Comparison of ENCODE assay signal across 8 cellular contexts in the genomic region with DNA sequence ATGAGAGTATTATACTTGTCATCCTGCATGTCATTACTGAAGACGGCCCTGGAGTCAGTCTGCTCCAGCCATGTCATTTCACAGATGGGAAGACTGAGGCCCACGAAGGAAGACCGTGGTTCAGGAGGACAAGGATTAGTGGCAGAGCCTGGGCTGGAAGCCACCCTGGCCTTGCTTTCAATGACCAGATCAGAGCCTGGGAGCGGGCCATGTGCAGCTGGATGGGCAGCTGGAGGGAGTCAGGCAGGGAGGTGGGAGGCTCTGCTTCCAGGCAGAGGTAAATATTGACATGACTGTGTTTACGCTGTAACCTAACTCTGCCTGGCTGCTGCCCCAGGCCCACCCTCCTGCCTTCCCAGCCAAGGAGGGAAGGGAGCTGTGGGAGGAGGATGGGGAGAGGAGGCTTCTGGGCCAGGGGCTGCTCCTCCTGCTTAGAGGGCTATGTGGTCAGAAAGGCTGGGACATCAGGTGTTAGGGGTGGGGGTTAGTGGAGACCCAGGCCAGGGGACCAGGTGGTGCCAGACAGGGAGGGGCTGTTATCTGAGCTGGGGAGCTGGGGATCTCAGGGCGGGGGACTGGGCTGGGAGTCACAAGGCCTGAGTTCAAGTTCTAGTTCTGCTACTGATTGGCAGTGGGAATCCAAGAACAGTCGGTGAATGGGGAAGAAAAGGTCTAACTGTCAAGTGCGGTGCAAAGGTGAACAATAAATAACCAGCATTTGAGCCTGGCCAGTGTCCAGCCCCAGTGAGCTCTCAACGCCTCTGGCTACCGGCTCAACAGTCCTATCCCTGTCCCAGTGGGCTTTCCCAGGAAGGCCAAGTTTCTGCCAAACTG. TPM values are rescaled to one million over a fixed set of nuclear protein-coding genes. Genes with fewer than 3 reads are reported as not detected.
A peak's percentile ranks its signal among the peaks of the same experiment; 100 is the strongest.
DNase-seq lines count a peak whose midpoint lies in the region; ATAC-seq and TF ChIP-seq lines count a peak whose summit lies in the region.

No MANE protein-coding gene starts in this region.

- H3K27ac Mint-ChIP-seq in activated T-cell treated with anti-CD3 and anti-CD28 coated beads, Interleukin-2, amount 50 U/mL, for 72 hours = peak overlapping the region; percentile 55
- no peak overlapping the region for H3K27ac Mint-ChIP-seq in WTC11

- H3K4me1 Mint-ChIP-seq in activated T-cell treated with anti-CD3 and anti-CD28 coated beads, Interleukin-2, amount 50 U/mL, for 72 hours (ENCODE audit: low read depth) = peaks cover 99% of the 10 kb centered on the region
- H3K4me1 Mint-ChIP-seq in WTC11 = peaks cover 55% of the 10 kb centered on the region

- no peak for DNase-seq in activated T-cell treated with anti-CD3 and anti-CD28 coated beads, Interleukin-2, amount 50 U/mL, for 72 hours
- DNase-seq in activated T-cell treated with anti-CD3 and anti-CD28 coated beads, Interleukin-2, amount 50 U/mL, for 48 hours = no peak
- DNase-seq in WTC11 (ENCODE audit: low spot score) (no peak), left kidney (ENCODE audit: low read depth, low spot score) (peak; percentile 98), transverse colon (peak; percentile 75)
- DNase-seq in central memory CD4-positive, alpha-beta T cell = no peak

- peak overlapping the region; percentile 85 to 98 (median 91) for H3K27ac ChIP-seq in transverse colon

- no peak for TF ChIP-seq POLR2A in transverse colon (IDR thresholded peaks at IDR 0.05)

- TF ChIP-seq EP300 in transverse colon (IDR thresholded peaks at IDR 0.05; ENCODE audit: low read depth) = no peak

- POLR2A ChIA-PET in WTC11 (lab: Charles Lee) = interaction anchor here (1.3 kb wide), 1 partner anchor 14 kb away, joined by 3 read pairs; no protein-coding TSS in a partner anchor

- TF ChIP-seq CTCF in WTC11 (IDR thresholded peaks at IDR 0.05) (no peak), transverse colon (IDR thresholded peaks at IDR 0.05) (no peak)

- intact Hi-C loops in transverse colon (cut with DNase I; ENCODE audit: low total_unique reads) = no loop called here

- H3K27me3 Mint-ChIP-seq in activated T-cell treated with anti-CD3 and anti-CD28 coated beads, Interleukin-2, amount 50 U/mL, for 72 hours (ENCODE audit: low read depth) = no peaks in the 10 kb centered on the region
- peaks cover 12% of the 10 kb centered on the region for H3K27me3 Mint-ChIP-seq in WTC11 (ENCODE audit: low read depth)

- no peaks in the 10 kb centered on the region for H3K9me3 Mint-ChIP-seq in activated T-cell treated with anti-CD3 and anti-CD28 coated beads, Interleukin-2, amount 50 U/mL, for 72 hours
- H3K9me3 Mint-ChIP-seq in WTC11 = no peaks in the 10 kb centered on the region

- CTCF ChIA-PET in WTC11 (lab: Charles Lee) = interaction anchor here (0.6 to 11.6 kb wide), 12 partner anchors 9 to 121 kb away, joined by 3 to 143 read pairs (median 6); no protein-coding TSS in a partner anchor

- no peak for ATAC-seq in activated T-cell treated with anti-CD3 and anti-CD28 coated beads, Interleukin-2, amount 50 U/mL, for 72 hours (replicated peaks in 1 of 2)
- peak; percentile 11; the same call in 1 of the 2 replicates for ATAC-seq in WTC11
- ATAC-seq in HG03342 (IDR thresholded peaks at IDR 0.05; ENCODE audit: unreplicated experiment) = no peak
- no peak for ATAC-seq in GM18870 (IDR thresholded peaks at IDR 0.05; ENCODE audit: unreplicated experiment)

- 25 to 87% methylated on average over 3 to 10 of the region's 10 CpGs for WGBS in transverse colon (ENCODE audit: low coverage in 1 of 2), 2 donors

- H3K27me3 ChIP-seq in transverse colon = no peaks in the 10 kb centered on the region

- H3K4me3 ChIP-seq in transverse colon = no peak overlapping the region

- H3K36me3 ChIP-seq in transverse colon = no peaks in the 10 kb centered on the region

- no peaks in the 10 kb centered on the region for H3K9me3 ChIP-seq in transverse colon

- in situ Hi-C loops in transverse colon (cut with MboI; ENCODE audit: low pct_ligation_motif_present in 1 of 4, low pct_unique_long_range_greater_than_20kb in 1 of 4, low sequenced_read_pairs in 3 of 4) = no loop called here

- H3K4me3 Mint-ChIP-seq in activated T-cell treated with anti-CD3 and anti-CD28 coated beads, Interleukin-2, amount 50 U/mL, for 72 hours = peak overlapping the region in 1 of 2 donors; percentile 42
- no peak overlapping the region for H3K4me3 Mint-ChIP-seq in WTC11

- peaks cover 8 to 14% of the 10 kb centered on the region in 2 donors for H3K36me3 Mint-ChIP-seq in activated T-cell treated with anti-CD3 and anti-CD28 coated beads, Interleukin-2, amount 50 U/mL, for 72 hours (ENCODE audit: insufficient read depth in 2 of 2)
- no peaks in the 10 kb centered on the region for H3K36me3 Mint-ChIP-seq in WTC11

- peaks cover 85 to 99% (median 99%) of the 10 kb centered on the region in 4 donors for H3K4me1 ChIP-seq in transverse colon

TF ChIP-seq in WTC11, 78 proteins besides CTCF, POLR2A, EP300 and RAD21 (continues in another document):
- TF ChIP-seq MLX (CRISPR knock-in tag; IDR thresholded peaks at IDR 0.05) = no peak
- TF ChIP-seq, protein P1, sequence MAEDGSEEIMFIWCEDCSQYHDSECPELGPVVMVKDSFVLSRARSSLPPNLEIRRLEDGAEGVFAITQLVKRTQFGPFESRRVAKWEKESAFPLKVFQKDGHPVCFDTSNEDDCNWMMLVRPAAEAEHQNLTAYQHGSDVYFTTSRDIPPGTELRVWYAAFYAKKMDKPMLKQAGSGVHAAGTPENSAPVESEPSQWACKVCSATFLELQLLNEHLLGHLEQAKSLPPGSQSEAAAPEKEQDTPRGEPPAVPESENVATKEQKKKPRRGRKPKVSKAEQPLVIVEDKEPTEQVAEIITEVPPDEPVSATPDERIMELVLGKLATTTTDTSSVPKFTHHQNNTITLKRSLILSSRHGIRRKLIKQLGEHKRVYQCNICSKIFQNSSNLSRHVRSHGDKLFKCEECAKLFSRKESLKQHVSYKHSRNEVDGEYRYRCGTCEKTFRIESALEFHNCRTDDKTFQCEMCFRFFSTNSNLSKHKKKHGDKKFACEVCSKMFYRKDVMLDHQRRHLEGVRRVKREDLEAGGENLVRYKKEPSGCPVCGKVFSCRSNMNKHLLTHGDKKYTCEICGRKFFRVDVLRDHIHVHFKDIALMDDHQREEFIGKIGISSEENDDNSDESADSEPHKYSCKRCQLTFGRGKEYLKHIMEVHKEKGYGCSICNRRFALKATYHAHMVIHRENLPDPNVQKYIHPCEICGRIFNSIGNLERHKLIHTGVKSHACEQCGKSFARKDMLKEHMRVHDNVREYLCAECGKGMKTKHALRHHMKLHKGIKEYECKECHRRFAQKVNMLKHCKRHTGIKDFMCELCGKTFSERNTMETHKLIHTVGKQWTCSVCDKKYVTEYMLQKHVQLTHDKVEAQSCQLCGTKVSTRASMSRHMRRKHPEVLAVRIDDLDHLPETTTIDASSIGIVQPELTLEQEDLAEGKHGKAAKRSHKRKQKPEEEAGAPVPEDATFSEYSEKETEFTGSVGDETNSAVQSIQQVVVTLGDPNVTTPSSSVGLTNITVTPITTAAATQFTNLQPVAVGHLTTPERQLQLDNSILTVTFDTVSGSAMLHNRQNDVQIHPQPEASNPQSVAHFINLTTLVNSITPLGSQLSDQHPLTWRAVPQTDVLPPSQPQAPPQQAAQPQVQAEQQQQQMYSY (CRISPR knock-in tag; IDR thresholded peaks at IDR 0.05) = no peak
- no peak for TF ChIP-seq SP1 (CRISPR knock-in tag; conservative IDR thresholded peaks at IDR 0.05)
- TF ChIP-seq MYBL2 (CRISPR knock-in tag; IDR thresholded peaks at IDR 0.05) = no peak
- TF ChIP-seq TP53 (CRISPR knock-in tag; IDR thresholded peaks at IDR 0.05) = no peak
- no peak for TF ChIP-seq NFYB (CRISPR knock-in tag; conservative IDR thresholded peaks at IDR 0.05; ENCODE audit: low read depth)
- TF ChIP-seq OVOL2 (CRISPR knock-in tag; IDR thresholded peaks at IDR 0.05; ENCODE audit: borderline replicate concordance) = no peak
- TF ChIP-seq CBFB (CRISPR knock-in tag; IDR thresholded peaks at IDR 0.05; ENCODE audit: low read depth) = no peak
- TF ChIP-seq GRHL2 (CRISPR knock-in tag; IDR thresholded peaks at IDR 0.05; ENCODE audit: insufficient replicate concordance, severe bottlenecking) = no peak
- no peak for TF ChIP-seq CDX4 (CRISPR knock-in tag; IDR thresholded peaks at IDR 0.05; ENCODE audit: borderline replicate concordance)
- no peak for TF ChIP-seq TEAD4 (CRISPR knock-in tag; IDR thresholded peaks at IDR 0.05)
- TF ChIP-seq, protein P2, sequence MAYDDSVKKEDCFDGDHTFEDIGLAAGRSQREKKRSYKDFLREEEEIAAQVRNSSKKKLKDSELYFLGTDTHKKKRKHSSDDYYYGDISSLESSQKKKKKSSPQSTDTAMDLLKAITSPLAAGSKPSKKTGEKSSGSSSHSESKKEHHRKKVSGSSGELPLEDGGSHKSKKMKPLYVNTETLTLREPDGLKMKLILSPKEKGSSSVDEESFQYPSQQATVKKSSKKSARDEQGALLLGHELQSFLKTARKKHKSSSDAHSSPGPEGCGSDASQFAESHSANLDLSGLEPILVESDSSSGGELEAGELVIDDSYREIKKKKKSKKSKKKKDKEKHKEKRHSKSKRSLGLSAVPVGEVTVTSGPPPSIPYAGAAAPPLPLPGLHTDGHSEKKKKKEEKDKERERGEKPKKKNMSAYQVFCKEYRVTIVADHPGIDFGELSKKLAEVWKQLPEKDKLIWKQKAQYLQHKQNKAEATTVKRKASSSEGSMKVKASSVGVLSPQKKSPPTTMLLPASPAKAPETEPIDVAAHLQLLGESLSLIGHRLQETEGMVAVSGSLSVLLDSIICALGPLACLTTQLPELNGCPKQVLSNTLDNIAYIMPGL (CRISPR knock-in tag; IDR thresholded peaks at IDR 0.05) = no peak
- TF ChIP-seq SMAD4 (CRISPR knock-in tag; IDR thresholded peaks at IDR 0.05) = no peak
- TF ChIP-seq FOXJ3 (CRISPR knock-in tag; IDR thresholded peaks at IDR 0.05; ENCODE audit: borderline replicate concordance) = no peak
- no peak for TF ChIP-seq ZNF317 (CRISPR knock-in tag; IDR thresholded peaks at IDR 0.05; ENCODE audit: borderline replicate concordance, low read depth)

RNA-seq across cellular contexts. Expression of gene ECE1, which starts 48.5 kb away (rescaled TPM):
- 100 to 1,000 TPM; 159 to 193 TPM for total RNA-seq in activated T-cell treated with anti-CD3 and anti-CD28 coated beads, Interleukin-2, amount 50 U/mL, for 72 hours
- total RNA-seq in WTC11 (2021) (40.6 to 45.0 TPM (median 42.0 TPM) in 3 replicates), transverse colon (100 to 1,000 TPM in 3 of 4 donors, 10 to 100 TPM in 1; 55.9 to 149 (median 112) TPM)

Comparison
In these comparisons a context has a peak if more than half of its experiments do, and no peak if none do; other contexts are left out.
1. DNase-seq: peak in left kidney (single experiment) and transverse colon (single experiment); none in activated T-cell treated with anti-CD3 and anti-CD28 coated beads, Interleukin-2, amount 50 U/mL, for 72 hours (0 of 2), activated T-cell treated with anti-CD3 and anti-CD28 coated beads, Interleukin-2, amount 50 U/mL, for 48 hours (0 of 2), WTC11 (single experiment) and central memory CD4-positive, alpha-beta T cell (single experiment).